In genomic region chr1:109237512-109237911, GRCh38 we compare ENCODE assay signal across 2 cellular contexts.
TF ChIP-seq lines count a peak whose summit lies in the region.

No MANE protein-coding gene starts in this region.

TF ChIP-seq in endothelial cell of umbilical vein, 7 proteins besides CTCF, POLR2A, EP300 and RAD21:
- TF ChIP-seq GATA2 (IDR thresholded peaks at IDR 0.05; ENCODE audit: insufficient read depth, insufficient read length, low read depth, low read length): no peak
- no peak for TF ChIP-seq EZH2 (IDR thresholded peaks at IDR 0.05; ENCODE audit: borderline replicate concordance, low read depth, low read length, severe bottlenecking)
- no peak for TF ChIP-seq POLR2AphosphoS5 (IDR thresholded peaks at IDR 0.05; ENCODE audit: insufficient read depth, low read depth, low read length)
- no peak for TF ChIP-seq MYC (IDR thresholded peaks at IDR 0.05; ENCODE audit: low read depth, low read length)
- TF ChIP-seq MAX (IDR thresholded peaks at IDR 0.05; ENCODE audit: insufficient read depth, insufficient read length): no peak
- no peak for TF ChIP-seq JUN (IDR thresholded peaks at IDR 0.05; ENCODE audit: borderline replicate concordance, insufficient read depth, insufficient read length, low read depth)
- no peak for TF ChIP-seq FOS (IDR thresholded peaks at IDR 0.05; ENCODE audit: borderline replicate concordance, insufficient read depth, low read length)

TF ChIP-seq in GM12891, 5 proteins besides CTCF, POLR2A, EP300 and RAD21:
- TF ChIP-seq SPI1 (IDR thresholded peaks at IDR 0.05; ENCODE audit: low read depth, low read length) (no peak), TAF1 (IDR thresholded peaks at IDR 0.05; ENCODE audit: low read depth, low read length) (no peak), PAX5 (IDR thresholded peaks at IDR 0.05; ENCODE audit: insufficient read depth, low read length, severe bottlenecking) (no peak), POU2F2 (IDR thresholded peaks at IDR 0.05; ENCODE audit: low read depth, low read length) (no peak), POLR2AphosphoS5 (IDR thresholded peaks at IDR 0.05; ENCODE audit: low read depth, low read length) (no peak)
